8 cellular contexts compared by ENCODE assay signal in the genomic region with DNA sequence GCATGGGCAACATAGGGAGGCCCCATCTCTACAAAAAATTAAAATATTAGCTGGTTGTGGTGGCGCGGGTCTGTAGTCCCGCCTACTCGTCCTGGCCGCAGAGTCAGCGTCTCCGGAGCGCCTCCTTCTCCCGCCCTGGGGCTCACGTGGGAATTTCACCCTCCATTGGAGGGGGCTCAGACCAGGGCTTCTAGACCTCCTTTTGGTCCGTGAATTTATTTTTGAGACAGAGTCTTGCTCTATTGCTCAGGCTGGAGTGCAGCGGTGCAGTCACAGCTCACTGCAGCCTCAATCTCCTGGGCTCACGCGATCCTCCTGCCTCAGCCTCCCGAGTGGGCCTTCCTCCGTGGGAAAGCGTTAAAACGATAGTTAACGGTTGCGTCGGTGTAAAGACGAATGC. TPM values are rescaled to one million over a fixed set of nuclear protein-coding genes. Genes with fewer than 3 reads are reported as not detected.
DNase-seq lines count a peak whose midpoint lies in the region; ATAC-seq and TF ChIP-seq lines count a peak whose summit lies in the region.

No MANE protein-coding gene starts in this region.

- no peaks in the 10 kb centered on the region for H3K36me3 Mint-ChIP-seq in stimulated activated naive CD8-positive, alpha-beta T cell treated with anti-CD3 and anti-CD28 coated beads, Interleukin-15, Interleukin-2, amounts not matched to agents 100 ng/mL and 50 ng/mL, for 24 hours (ENCODE audit: low read depth)
- peaks cover 9% of the 10 kb centered on the region for H3K36me3 Mint-ChIP-seq in brain

- H3K9ac ChIP-seq in subcutaneous abdominal adipose tissue (ENCODE audit: low read length in 5 of 5): peak overlapping the region in 3 of 5 donors; percentile 37 to 56 (median 48)

- H3K9me3 ChIP-seq in subcutaneous abdominal adipose tissue (ENCODE audit: control insufficient read depth in 5 of 5, low read length in 5 of 5): peaks cover 0 to 4% (median 3%) of the 10 kb centered on the region in 5 donors

- H3K27me3 ChIP-seq in kidney epithelial cell (ENCODE audit: control insufficient read depth, insufficient read depth, low read length): no peaks in the 10 kb centered on the region
- no peaks in the 10 kb centered on the region for H3K27me3 ChIP-seq in subcutaneous abdominal adipose tissue (ENCODE audit: control insufficient read depth in 5 of 5, insufficient read depth in 4 of 5, low read length in 5 of 5)

- DNase-seq in stimulated activated naive CD8-positive, alpha-beta T cell treated with anti-CD3 and anti-CD28 coated beads, Interleukin-15, Interleukin-2, amounts not matched to agents 100 U/mL and 50 U/mL, for 24 hours: no peak
- DNase-seq in NCI-H460 (ENCODE audit: extremely low read depth, low read depth) (peak; percentile 52), kidney epithelial cell (ENCODE audit: low read depth) (no peak), ureter (ENCODE audit: low spot score) (no peak)

- no peak for ATAC-seq in stimulated activated naive CD8-positive, alpha-beta T cell treated with anti-CD3 and anti-CD28 coated beads, Interleukin-15, Interleukin-2, amounts not matched to agents 100 U/mL and 50 U/mL, for 24 hours
- ATAC-seq in GM18511 (IDR thresholded peaks at IDR 0.05; ENCODE audit: unreplicated experiment): no peak

- H3K36me3 ChIP-seq in kidney epithelial cell (ENCODE audit: control insufficient read depth, insufficient read depth, low read length) (no peaks in the 10 kb centered on the region), subcutaneous abdominal adipose tissue (ENCODE audit: control insufficient read depth in 5 of 5, insufficient read depth in 5 of 5, low read length in 5 of 5) (peaks cover 0 to 11% (median 8%) of the 10 kb centered on the region in 5 donors)

- no peaks in the 10 kb centered on the region for H3K27me3 Mint-ChIP-seq in stimulated activated naive CD8-positive, alpha-beta T cell treated with anti-CD3 and anti-CD28 coated beads, Interleukin-15, Interleukin-2, amounts not matched to agents 100 ng/mL and 50 ng/mL, for 24 hours
- H3K27me3 Mint-ChIP-seq in brain: no peaks in the 10 kb centered on the region

- peak overlapping the region; percentile 63 for H3K27ac Mint-ChIP-seq in stimulated activated naive CD8-positive, alpha-beta T cell treated with anti-CD3 and anti-CD28 coated beads, Interleukin-15, Interleukin-2, amounts not matched to agents 100 ng/mL and 50 ng/mL, for 24 hours
- peak overlapping the region; percentile 91 to 98 (median 98) for H3K27ac Mint-ChIP-seq in brain

- peaks cover 37% of the 10 kb centered on the region for H3K4me1 Mint-ChIP-seq in stimulated activated naive CD8-positive, alpha-beta T cell treated with anti-CD3 and anti-CD28 coated beads, Interleukin-15, Interleukin-2, amounts not matched to agents 100 ng/mL and 50 ng/mL, for 24 hours (ENCODE audit: low read depth)
- H3K4me1 Mint-ChIP-seq in brain: peaks cover 30% of the 10 kb centered on the region

- peaks cover 0 to 34% (median 23%) of the 10 kb centered on the region in 5 donors for H3K4me1 ChIP-seq in subcutaneous abdominal adipose tissue (ENCODE audit: control insufficient read depth in 5 of 5, insufficient read depth in 5 of 5, low read length in 5 of 5)

- H3K4me3 ChIP-seq in kidney epithelial cell (ENCODE audit: low read depth, low read length): peak overlapping the region; percentile 46
- H3K4me3 ChIP-seq in subcutaneous abdominal adipose tissue (ENCODE audit: low read depth in 1 of 5, low read length in 5 of 5): peak overlapping the region; percentile 61 to 85 (median 70)

- H3K9me3 Mint-ChIP-seq in stimulated activated naive CD8-positive, alpha-beta T cell treated with anti-CD3 and anti-CD28 coated beads, Interleukin-15, Interleukin-2, amounts not matched to agents 100 ng/mL and 50 ng/mL, for 24 hours: no peaks in the 10 kb centered on the region
- H3K9me3 Mint-ChIP-seq in brain: peaks cover 0 to 2% (median 0%) of the 10 kb centered on the region in 5 experiments

- TF ChIP-seq CTCF in brain (conservative IDR thresholded peaks at IDR 0.05) (no peak), kidney epithelial cell (IDR thresholded peaks at IDR 0.05; ENCODE audit: insufficient read depth, low read length, poor library complexity, severe bottlenecking) (no peak)

- peak overlapping the region; percentile 81 for H3K4me3 Mint-ChIP-seq in stimulated activated naive CD8-positive, alpha-beta T cell treated with anti-CD3 and anti-CD28 coated beads, Interleukin-15, Interleukin-2, amounts not matched to agents 100 ng/mL and 50 ng/mL, for 24 hours
- H3K4me3 Mint-ChIP-seq in brain: peak overlapping the region; percentile 91 to 97 (median 94)

- peak overlapping the region; percentile 70 for H3K27ac ChIP-seq in subcutaneous abdominal adipose tissue (ENCODE audit: low read depth, low read length)

RNA-seq across cellular contexts. Expression of gene NME4, which starts 0.4 kb away (rescaled TPM):
- 170 and 201 TPM in 2 replicates for total RNA-seq in NCI-H460 (2014; rRNA removed; shearing (Covaris generic))
- 332 and 467 TPM in 2 replicates for polyA plus RNA-seq in NCI-H460 (2014; cell fraction: nucleus; rRNA removed)
- polyA plus RNA-seq in brain (ENCODE audit: insufficient read depth, low read depth, low replicate concordance): 61.3 TPM
- total RNA-seq in kidney epithelial cell: 97.2 and 126 TPM in 2 replicates
- total RNA-seq in ureter: 121 TPM

RNA-seq across cellular contexts. Expression of gene DECR2, which starts 5.1 kb away (rescaled TPM):
- 15.7 and 16.9 TPM in 2 replicates for total RNA-seq in NCI-H460 (2014; rRNA removed; shearing (Covaris generic))
- 98.5 and 103 TPM in 2 replicates for polyA plus RNA-seq in NCI-H460 (2014; cell fraction: nucleus; rRNA removed)
- polyA plus RNA-seq in brain (ENCODE audit: insufficient read depth, low read depth, low replicate concordance): 7.7 TPM
- total RNA-seq in kidney epithelial cell (15.1 and 27.0 TPM in 2 replicates), ureter (17.5 TPM)

RNA-seq across cellular contexts. Expression of gene PGAP6, which starts 14.8 kb away (rescaled TPM):
- 29.6 and 34.7 TPM in 2 replicates for total RNA-seq in NCI-H460 (2014; rRNA removed; shearing (Covaris generic))
- 50.2 and 69.6 TPM in 2 replicates for polyA plus RNA-seq in NCI-H460 (2014; cell fraction: nucleus; rRNA removed)
- 28.1 TPM for polyA plus RNA-seq in brain (ENCODE audit: insufficient read depth, low read depth, low replicate concordance)
- total RNA-seq in kidney epithelial cell (114 and 160 TPM in 2 replicates), ureter (37.6 TPM)

RNA-seq across cellular contexts. Expression of gene MRPL28, which starts 26.3 kb away (rescaled TPM):
- total RNA-seq in NCI-H460 (2014; rRNA removed; shearing (Covaris generic)): 100 and 116 TPM in 2 replicates
- polyA plus RNA-seq in NCI-H460 (2014; cell fraction: nucleus; rRNA removed): 129 and 138 TPM in 2 replicates
- polyA plus RNA-seq in brain (ENCODE audit: insufficient read depth, low read depth, low replicate concordance): 147 TPM
- 107 and 137 TPM in 2 replicates for total RNA-seq in kidney epithelial cell
- 56.6 TPM for total RNA-seq in ureter

RNA-seq across cellular contexts. Expression of gene RAB11FIP3, which starts 28.8 kb away (rescaled TPM):
- 20.8 and 22.4 TPM in 2 replicates for total RNA-seq in NCI-H460 (2014; rRNA removed; shearing (Covaris generic))
- polyA plus RNA-seq in NCI-H460 (2014; cell fraction: nucleus; rRNA removed): 46.0 and 65.3 TPM in 2 replicates
- 39.2 TPM for polyA plus RNA-seq in brain (ENCODE audit: insufficient read depth, low read depth, low replicate concordance)
- total RNA-seq in kidney epithelial cell: 34.5 and 36.2 TPM in 2 replicates
- total RNA-seq in ureter: 42.0 TPM
